22 cellular contexts compared by ENCODE assay signal in the genomic region with DNA sequence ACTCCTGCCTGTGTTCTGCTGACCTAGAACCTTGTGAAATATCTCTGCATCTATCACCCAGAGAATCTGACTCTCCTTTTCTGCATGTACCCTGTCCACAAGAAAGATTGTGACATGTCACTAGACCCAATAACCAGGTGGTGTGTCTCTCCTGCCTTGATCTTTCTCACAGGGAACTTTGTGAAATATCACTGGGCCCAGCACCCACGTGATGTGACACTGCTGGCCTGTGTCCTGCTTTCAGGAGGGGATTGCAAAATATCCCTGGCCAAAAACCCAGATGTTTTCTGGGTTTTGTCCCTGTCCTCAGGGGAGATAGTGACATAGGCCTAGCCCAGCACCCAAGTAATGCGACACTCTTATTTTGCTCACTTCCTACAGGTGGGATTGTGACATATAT.
"Had no signal": no experiment of that assay in that cellular context is flagged by ENCODE, and none has a peak within 500 bp of the region (broad histone marks: within the 10 kb centered on the region; RNA-seq: fewer than 3 reads in every experiment).

No MANE protein-coding gene starts in this region.

- ATAC-seq: SK-N-SH treated with all-trans-retinoic acid at 6 μM for 48 hours had no signal

- H3K27ac ChIP-seq: HL-60, KMS-11, RWPE1 had no signal

- H3K9ac ChIP-seq: KMS-11 had no signal

- DNase-seq: IMR-90, MV-4-11, NCI-H1048, NCI-H1105, NCI-H1417, NCI-H1436 treated with DMSO at 0.1 percent for 48 hours, NCI-H1694 treated with DMSO at 0.1 percent for 48 hours, NCI-H1930, NCI-H2081, NCI-H2107, NCI-H2171, NCI-H226, NCI-H446, NCI-H510A, NCI-H524 treated with DMSO at 0.1 percent for 48 hours, NCI-H69, NCI-H774, SHP77 had no signal

- H3K4me2 ChIP-seq: KMS-11 had no signal
